Comparison of ENCODE assay signal across 12 cellular contexts in the genomic region with DNA sequence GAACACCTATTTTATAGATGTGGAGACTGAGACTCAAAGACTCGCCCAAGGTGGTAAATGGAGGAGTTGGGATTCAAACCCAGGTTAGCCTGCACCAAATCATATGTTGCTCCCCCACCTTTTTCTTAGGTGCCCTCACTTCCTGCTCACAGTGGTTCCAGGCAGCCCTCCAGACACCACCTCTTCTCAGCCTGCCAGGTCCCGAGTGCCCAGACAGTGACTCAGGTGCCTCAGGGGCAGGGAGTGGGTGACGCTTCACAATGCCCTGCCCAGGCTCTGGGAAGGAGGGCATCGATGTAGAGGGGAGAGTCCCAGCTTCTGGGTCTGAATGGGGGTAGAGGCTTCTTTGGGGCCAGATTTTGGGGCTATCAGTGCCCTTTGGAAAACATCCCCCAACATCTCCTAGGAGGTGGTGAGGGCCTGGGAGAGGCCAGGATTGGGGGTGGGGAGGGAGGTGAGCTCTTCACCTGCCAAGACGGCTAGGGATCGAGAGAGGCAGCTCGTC. TPM values are rescaled to one million over a fixed set of nuclear protein-coding genes. Genes with fewer than 3 reads are reported as not detected.
DNase-seq lines count a peak whose midpoint lies in the region; ATAC-seq and TF ChIP-seq lines count a peak whose summit lies in the region.
"Had no signal": no experiment of that assay in that cellular context is flagged by ENCODE, and none has a peak within 500 bp of the region (broad histone marks: within the 10 kb centered on the region; RNA-seq: fewer than 3 reads in every experiment).

No MANE protein-coding gene starts in this region.

- H3K4me3 ChIP-seq in Panc1 (ENCODE audit: low read depth in 2 of 2, low read length in 2 of 2) (no peak overlapping the region), fibroblast of lung (replicated peaks in 1 of 4; ENCODE audit: control extremely low read depth in 1 of 4, insufficient read depth in 1 of 4, low read depth in 3 of 4, low read length in 4 of 4) (no peak overlapping the region)

- H3K9me3 ChIP-seq in Panc1 (ENCODE audit: control insufficient read depth, insufficient read depth, low read depth, low read length) (no peaks in the 10 kb centered on the region), fibroblast of lung (ENCODE audit: control insufficient read depth, insufficient read depth, low read depth, low read length) (no peaks in the 10 kb centered on the region)

- H3K36me3 ChIP-seq in Panc1 (ENCODE audit: control insufficient read depth, insufficient read depth, low read length) (no peaks in the 10 kb centered on the region), fibroblast of lung (ENCODE audit: control insufficient read depth, insufficient read depth, low read length) (no peaks in the 10 kb centered on the region)

- peak overlapping the region; percentile 44 for H2AFZ ChIP-seq in fibroblast of lung (ENCODE audit: low read length)

- peaks cover 21% of the 10 kb centered on the region for H3K4me1 Mint-ChIP-seq in endothelial cell (ENCODE audit: unreplicated experiment)

- TF ChIP-seq CTCF in Panc1 (IDR thresholded peaks at IDR 0.05) (no peak), fibroblast of lung (conservative IDR thresholded peaks at IDR 0.05 in 1 of 2, IDR thresholded peaks at IDR 0.05 in 1 of 2; ENCODE audit: low read depth in 1 of 2, low read length in 2 of 2) (no peak), endothelial cell (IDR thresholded peaks at IDR 0.05; ENCODE audit: unreplicated experiment) (no peak)

- POLR2A ChIA-PET in Panc1 (lab: Charles Lee), result interaction anchor here (0.5 kb wide), 1 partner anchor 21 kb away, joined by 5 read pairs; a partner anchor contains a TSS

- H3K79me2 ChIP-seq in fibroblast of lung (ENCODE audit: control insufficient read depth, insufficient read depth, low read length), result no peaks in the 10 kb centered on the region

- no peaks in the 10 kb centered on the region for H4K20me1 ChIP-seq in fibroblast of lung (ENCODE audit: control insufficient read depth, extremely low read depth, insufficient read depth, low read length)

- in situ Hi-C loops in Panc1 (cut with HindIII; ENCODE audit: low pct_unique_long_range_greater_than_20kb, low sequenced_read_pairs), result no loop called here

- peaks cover 12% of the 10 kb centered on the region for H3K27me3 Mint-ChIP-seq in endothelial cell (ENCODE audit: unreplicated experiment)
- H3K27me3 Mint-ChIP-seq: activated B cell treated with CpG ODN at 0.5 μM for 24 hours; CD4-positive, alpha-beta T cell had no signal

- no TSS peak for BruUV-seq in Panc1 (replicated peaks; lab: Mats Ljungman, UMichigan)

- peak overlapping the region; percentile 75 for H3K4me2 ChIP-seq in fibroblast of lung (ENCODE audit: extremely low read depth, insufficient read depth, low read length)

- no peaks in the 10 kb centered on the region for H3K36me3 Mint-ChIP-seq in endothelial cell (ENCODE audit: low read depth, unreplicated experiment)

- H3K4me1 ChIP-seq in Panc1 (ENCODE audit: control insufficient read depth, insufficient read depth, low read length) (peaks cover 33% of the 10 kb centered on the region), fibroblast of lung (ENCODE audit: control insufficient read depth, extremely low read depth, insufficient read depth, low read length) (peaks cover 23% of the 10 kb centered on the region)

- no peak overlapping the region for H3K27ac Mint-ChIP-seq in endothelial cell (ENCODE audit: unreplicated experiment)
- H3K27ac Mint-ChIP-seq: activated B cell treated with CpG ODN at 0.5 μM for 24 hours; CD4-positive, alpha-beta T cell had no signal

- H3K27me3 ChIP-seq in Panc1 (ENCODE audit: control insufficient read depth, insufficient read depth, low read length) (no peaks in the 10 kb centered on the region), fibroblast of lung (ENCODE audit: control insufficient read depth, insufficient read depth, low read length) (peaks cover 8% of the 10 kb centered on the region)

- no peak overlapping the region for H3K4me3 Mint-ChIP-seq in endothelial cell (ENCODE audit: unreplicated experiment)
- H3K4me3 Mint-ChIP-seq: activated B cell treated with CpG ODN at 0.5 μM for 24 hours; CD4-positive, alpha-beta T cell had no signal

- H3K9me3 Mint-ChIP-seq in endothelial cell (ENCODE audit: unreplicated experiment), result no peaks in the 10 kb centered on the region
- H3K9me3 Mint-ChIP-seq: activated B cell treated with CpG ODN at 0.5 μM for 24 hours; CD4-positive, alpha-beta T cell had no signal

- H3K27ac ChIP-seq in Panc1 (ENCODE audit: low read length) (peak overlapping the region; percentile 75), fibroblast of lung (ENCODE audit: insufficient read depth, low read length) (peak overlapping the region; percentile 53)

- H3K9ac ChIP-seq in fibroblast of lung (ENCODE audit: insufficient read depth, low read length), result no peak overlapping the region

- intact Hi-C loops in Panc1 (cut with micrococcal nuclease; ENCODE audit: unreplicated experiment), result no loop called here

- peak; percentile 51 for DNase-seq in ELF-1 (ENCODE audit: low read depth, low spot score)
- no peak for DNase-seq in Panc1 (ENCODE audit: low read depth, low spot score)
- DNase-seq in fibroblast of lung (ENCODE audit: low read depth in 2 of 2), result peak in 1 of 2 donors; percentile 72
- DNase-seq in renal cortical epithelial cell (ENCODE audit: low read depth), result peak; percentile 85
- DNase-seq in NCI-H526 treated with DMSO at 0.1 percent for 48 hours (lab: John Stamatoyannopoulos, UW), result no peak
- DNase-seq in endothelial cell (ENCODE audit: low spot score), result no peak
- no peak for DNase-seq in HuH-7 (ENCODE audit: low spot score)
- DNase-seq: activated B cell treated with CpG ODN at 0.5 μM for 24 hours; CD4-positive, alpha-beta T cell; effector CD4-positive, alpha-beta T cell had no signal

- ATAC-seq in Panc1 (peak; percentile 68), GM19467 (IDR thresholded peaks at IDR 0.05; ENCODE audit: unreplicated experiment) (no peak)

- CTCF ChIA-PET in Panc1 (lab: Charles Lee), result interaction anchor here (1.2 kb wide), 1 partner anchor 28 kb away, joined by 5 read pairs; no protein-coding TSS in a partner anchor

RNA-seq across cellular contexts. Expression of a gene that starts 5.2 kb away (rescaled TPM):
- 66.2 TPM for total RNA-seq in Panc1 (2021; ENCODE audit: unreplicated experiment)
- 84.0 TPM for polyA plus RNA-seq in Panc1 (2012; ENCODE audit: insufficient read length)
- 55.2 and 81.3 TPM in 2 replicates for total RNA-seq in fibroblast of lung
- polyA plus RNA-seq in fibroblast of lung, result 24.9 and 29.8 TPM in 2 replicates
- 41.3 and 41.7 TPM in 2 replicates for polyA plus RNA-seq in fibroblast of lung (2012)
- 72.4 and 88.4 TPM in 2 replicates for polyA minus RNA-seq in fibroblast of lung (ENCODE audit: low replicate concordance)
- total RNA-seq in renal cortical epithelial cell, result 83.7 and 90.7 TPM in 2 replicates
- 64.3 TPM for total RNA-seq in endothelial cell (ENCODE audit: unreplicated experiment)

RNA-seq across cellular contexts. Expression of a gene that starts 20.2 kb away (rescaled TPM):
- total RNA-seq in Panc1 (2021; ENCODE audit: unreplicated experiment) (12.9 TPM), fibroblast of lung (5.6 and 7.7 TPM in 2 replicates), renal cortical epithelial cell (70.9 and 239 TPM in 2 replicates), endothelial cell (ENCODE audit: unreplicated experiment) (18.7 TPM)
- 9.4 TPM for polyA plus RNA-seq in Panc1 (2012; ENCODE audit: insufficient read length)
- 14.7 and 34.2 TPM in 2 replicates for polyA plus RNA-seq in fibroblast of lung
- 9.0 and 21.6 TPM in 2 replicates for polyA plus RNA-seq in fibroblast of lung (2012)
- 32.2 and 48.9 TPM in 2 replicates for polyA minus RNA-seq in fibroblast of lung (ENCODE audit: low replicate concordance)

RNA-seq across cellular contexts. Expression of a gene that starts 20.9 kb away (rescaled TPM):
- not detected for total RNA-seq in Panc1 (2021; ENCODE audit: unreplicated experiment)
- 0.21 TPM for polyA plus RNA-seq in Panc1 (2012; ENCODE audit: insufficient read length)
- not detected in 2 replicates for total RNA-seq in fibroblast of lung
- not detected in 2 replicates for polyA plus RNA-seq in fibroblast of lung
- polyA plus RNA-seq in fibroblast of lung (2012), result not detected in 2 replicates
- polyA minus RNA-seq in fibroblast of lung (ENCODE audit: low replicate concordance), result not detected in 2 replicates
- total RNA-seq in renal cortical epithelial cell, result 0.25 TPM in 1 of 2 replicates, not detected in the other
- total RNA-seq in endothelial cell (ENCODE audit: unreplicated experiment), result not detected
- total RNA-seq: activated B cell treated with CpG ODN at 0.5 μM for 24 hours; CD4-positive, alpha-beta T cell; progenitor cell of endocrine pancreas had no signal

RNA-seq across cellular contexts. Expression of a gene that starts 28.7 kb away (rescaled TPM):
- total RNA-seq in Panc1 (2021; ENCODE audit: unreplicated experiment) (29.9 TPM), fibroblast of lung (26.7 and 30.7 TPM in 2 replicates), renal cortical epithelial cell (30.7 and 52.7 TPM in 2 replicates), endothelial cell (ENCODE audit: unreplicated experiment) (29.5 TPM)
- 39.9 TPM for polyA plus RNA-seq in Panc1 (2012; ENCODE audit: insufficient read length)
- 35.7 and 42.8 TPM in 2 replicates for polyA plus RNA-seq in fibroblast of lung
- polyA plus RNA-seq in fibroblast of lung (2012), result 32.5 and 40.0 TPM in 2 replicates
- 63.1 and 132 TPM in 2 replicates for polyA minus RNA-seq in fibroblast of lung (ENCODE audit: low replicate concordance)

RNA-seq across cellular contexts. Expression of a gene that starts 28.7 kb away (rescaled TPM):
- total RNA-seq in Panc1 (2021; ENCODE audit: unreplicated experiment) (8.1 TPM), fibroblast of lung (28.2 and 47.0 TPM in 2 replicates), renal cortical epithelial cell (9.8 and 12.9 TPM in 2 replicates), endothelial cell (ENCODE audit: unreplicated experiment) (7.3 TPM)
- 3.1 TPM for polyA plus RNA-seq in Panc1 (2012; ENCODE audit: insufficient read length)
- 12.8 and 16.9 TPM in 2 replicates for polyA plus RNA-seq in fibroblast of lung
- 7.6 and 9.6 TPM in 2 replicates for polyA plus RNA-seq in fibroblast of lung (2012)
- polyA minus RNA-seq in fibroblast of lung (ENCODE audit: low replicate concordance), result 12.4 and 16.9 TPM in 2 replicates

Comparison
In these comparisons a context has a peak if more than half of its experiments do, and no peak if none do; other contexts are left out.
1. DNase-seq: peak in ELF-1 (single experiment) and renal cortical epithelial cell (single experiment); none in Panc1 (single experiment), NCI-H526 treated with DMSO at 0.1 percent for 48 hours (single experiment), endothelial cell (single experiment) and HuH-7 (single experiment).